In genomic region chr4:102345795-102346100, GRCh38 we compare ENCODE assay signal across 8 cellular contexts. TPM values are rescaled to one million over a fixed set of nuclear protein-coding genes. Genes with fewer than 3 reads are reported as not detected.
DNase-seq lines count a peak whose midpoint lies in the region; ATAC-seq and TF ChIP-seq lines count a peak whose summit lies in the region.

No MANE protein-coding gene starts in this region.

- DNase-seq in H9 (no peak), T-helper 17 cell (no peak), skeletal muscle cell (ENCODE audit: low read depth) (no peak), T-helper 9 cell (no peak)

- ATAC-seq in T-helper 17 cell (no peak), gastroesophageal sphincter (peak; percentile 9), GM18498 (IDR thresholded peaks at IDR 0.05; ENCODE audit: unreplicated experiment) (no peak), esophagus mucosa (no peak), HG02763 (IDR thresholded peaks at IDR 0.05; ENCODE audit: unreplicated experiment) (no peak)

- no peak overlapping the region for H4K91ac ChIP-seq in H9 (ENCODE audit: insufficient read length, low read depth, low read length)

- TF ChIP-seq EP300 in gastroesophageal sphincter (IDR thresholded peaks at IDR 0.05): no peak

- no peak overlapping the region for H3K14ac ChIP-seq in H9 (ENCODE audit: insufficient read depth, low read length)

- no peak overlapping the region for H2BK120ac ChIP-seq in H9 (ENCODE audit: low read depth, low read length, poor library complexity, severe bottlenecking)

- no peaks in the 10 kb centered on the region for H3K36me3 Mint-ChIP-seq in H9 (ENCODE audit: insufficient read depth in 1 of 3, low read depth in 3 of 3)
- H3K36me3 Mint-ChIP-seq in T-helper 17 cell (ENCODE audit: low read depth): peaks cover 4% of the 10 kb centered on the region

- H2BK12ac ChIP-seq in H9 (ENCODE audit: insufficient read length, low read depth, low read length): no peak overlapping the region

- no peak overlapping the region for H3K27ac ChIP-seq in H9 (ENCODE audit: insufficient read length, low read depth, low read length)
- peak overlapping the region in 3 of 4 donors; percentile 31 to 76 (median 73) for H3K27ac ChIP-seq in gastroesophageal sphincter

- H3K4me1 Mint-ChIP-seq in H9 (peaks cover 35 to 40% of the 10 kb centered on the region in 2 experiments), T-helper 17 cell (peaks cover 38% of the 10 kb centered on the region)

- H2BK15ac ChIP-seq in H9 (ENCODE audit: low read depth, low read length): no peak overlapping the region

- H2AK5ac ChIP-seq in H9 (ENCODE audit: insufficient read length, low read length): no peak overlapping the region

- peak overlapping the region; percentile 89 for H2AFZ ChIP-seq in H9 (ENCODE audit: low read length)

- H3K4me3 Mint-ChIP-seq in H9: peak overlapping the region; percentile 74 to 83
- H3K4me3 Mint-ChIP-seq in T-helper 17 cell: peak overlapping the region; percentile 100

- no peaks in the 10 kb centered on the region for H3K9me3 Mint-ChIP-seq in H9

- no peak overlapping the region for H3K56ac ChIP-seq in H9 (ENCODE audit: insufficient read length, low read depth, low read length)

- TF ChIP-seq POLR2A in gastroesophageal sphincter (IDR thresholded peaks at IDR 0.05): no peak

- H3K4ac ChIP-seq in H9 (ENCODE audit: low read depth, low read length): no peak overlapping the region

- no peaks in the 10 kb centered on the region for H3K79me1 ChIP-seq in H9 (ENCODE audit: insufficient read depth, low read depth, low read length, poor library complexity, severe bottlenecking)

- no peak overlapping the region for H3K9ac ChIP-seq in H9 (ENCODE audit: extremely low read depth, insufficient read length, low read length)

- no peak overlapping the region for H3K18ac ChIP-seq in H9 (ENCODE audit: insufficient read length, low read depth, low read length)

- peaks cover 1% of the 10 kb centered on the region; the same call in 1 of the 2 replicates for H3K79me2 ChIP-seq in H9 (ENCODE audit: insufficient read depth, low read length)

- H4K8ac ChIP-seq in H9 (replicated peaks; ENCODE audit: insufficient read length, low read depth, low read length): no peak overlapping the region

- no peak overlapping the region for H3T11ph ChIP-seq in H9 (ENCODE audit: low read length)

- no peak overlapping the region for H3K23ac ChIP-seq in H9 (ENCODE audit: insufficient read length, low read depth, low read length)

- H4K20me1 ChIP-seq in H9 (ENCODE audit: control insufficient read depth, insufficient read depth, insufficient read length): no peaks in the 10 kb centered on the region

- H4K5ac ChIP-seq in H9 (ENCODE audit: insufficient read length, low read depth, low read length): no peak overlapping the region

- H3K4me2 ChIP-seq in H9 (ENCODE audit: insufficient read depth, insufficient read length, low read length): peak overlapping the region; percentile 83

- no peaks in the 10 kb centered on the region for H3K9me3 ChIP-seq in H9 (ENCODE audit: control insufficient read depth, low read depth, low read length)
- no peaks in the 10 kb centered on the region for H3K9me3 ChIP-seq in T-helper 17 cell (ENCODE audit: control insufficient read depth, low read length, poor library complexity, severe bottlenecking)
- no peaks in the 10 kb centered on the region for H3K9me3 ChIP-seq in gastroesophageal sphincter

- H3K4me1 ChIP-seq in H9 (ENCODE audit: insufficient read depth, low read length): peaks cover 8% of the 10 kb centered on the region; the same call in 1 of the 2 replicates
- H3K4me1 ChIP-seq in gastroesophageal sphincter: peaks cover 0 to 25% (median 0%) of the 10 kb centered on the region in 3 donors

- H3K23me2 ChIP-seq in H9 (ENCODE audit: insufficient read length, low read depth, low read length, poor library complexity, severe bottlenecking): peaks cover 17% of the 10 kb centered on the region

- H3K4me3 ChIP-seq in gastroesophageal sphincter: peak overlapping the region; percentile 63 to 66
- peak overlapping the region; percentile 75 for H3K4me3 ChIP-seq in skeletal muscle cell (ENCODE audit: low read depth, low read length)

- peaks cover 2% of the 10 kb centered on the region; the same call in 1 of the 2 replicates for H3K27me3 ChIP-seq in H9 (ENCODE audit: insufficient read depth, low read length)
- H3K27me3 ChIP-seq in gastroesophageal sphincter: no peaks in the 10 kb centered on the region

- peak; percentile 41; the same call in 1 of the 3 replicates for TF ChIP-seq CTCF in H9 (conservative IDR thresholded peaks at IDR 0.05)
- no peak for TF ChIP-seq CTCF in gastroesophageal sphincter (IDR thresholded peaks at IDR 0.05)

- H2BK20ac ChIP-seq in H9 (ENCODE audit: low read depth, low read length, poor library complexity, severe bottlenecking): no peak overlapping the region

- H3K36me3 ChIP-seq in gastroesophageal sphincter: no peaks in the 10 kb centered on the region

- WGBS in H9 (ENCODE audit: extremely low coverage, insufficient read length, low lambda C conversion rate): no CpG with 5 or more reads among the region's 5 CpGs
- WGBS in gastroesophageal sphincter (ENCODE audit: low coverage in 1 of 2), 2 donors: 21 to 26% methylated on average over 4 to 5 of the region's 5 CpGs

- H3K27me3 Mint-ChIP-seq in H9 (ENCODE audit: low read depth) (peaks cover 27% of the 10 kb centered on the region), T-helper 17 cell (peaks cover 8% of the 10 kb centered on the region)

- no peak overlapping the region for H2BK5ac ChIP-seq in H9 (ENCODE audit: insufficient read length, low read length)

- H3K27ac Mint-ChIP-seq in H9: no peak overlapping the region
- H3K27ac Mint-ChIP-seq in T-helper 17 cell: peak overlapping the region; percentile 99

RNA-seq across cellular contexts. Expression of gene SLC39A8, which starts 0.5 kb away (rescaled TPM):
- 11.0 and 11.3 TPM in 2 replicates for total RNA-seq in H9 (2021)
- total RNA-seq in T-helper 17 cell: 10 to 100 TPM; 31.1 to 33.7 TPM
- total RNA-seq in gastroesophageal sphincter: 10 to 100 TPM in 1 of 4 donors, 1 to 10 TPM in 3; 1.7 to 13.8 (median 4.8) TPM
- 3.1 TPM for total RNA-seq in esophagus mucosa
